Comparison of ENCODE assay signal across 1 cellular context in genomic region chr11:804599-804964, GRCh38.
TF ChIP-seq lines count a peak whose summit lies in the region.

No MANE protein-coding gene starts in this region.

TF ChIP-seq in HepG2, 621 proteins besides CTCF, POLR2A, EP300 and RAD21 (continued from another document and continues in another):
- TF ChIP-seq MLXIP (CRISPR knock-in tag; IDR thresholded peaks at IDR 0.05; ENCODE audit: borderline replicate concordance): no peak
- no peak for TF ChIP-seq ZNF816 (CRISPR knock-in tag; IDR thresholded peaks at IDR 0.05; ENCODE audit: borderline replicate concordance)
- no peak for TF ChIP-seq SAFB2 (CRISPR knock-in tag; IDR thresholded peaks at IDR 0.05; ENCODE audit: borderline replicate concordance, low read depth)
- TF ChIP-seq EED (CRISPR knock-in tag; IDR thresholded peaks at IDR 0.05): no peak
- TF ChIP-seq ZNF383 (CRISPR knock-in tag; IDR thresholded peaks at IDR 0.05; ENCODE audit: borderline replicate concordance): no peak
- no peak for TF ChIP-seq KDM5A (IDR thresholded peaks at IDR 0.05; ENCODE audit: borderline replicate concordance, low read length)
- TF ChIP-seq, protein P1, sequence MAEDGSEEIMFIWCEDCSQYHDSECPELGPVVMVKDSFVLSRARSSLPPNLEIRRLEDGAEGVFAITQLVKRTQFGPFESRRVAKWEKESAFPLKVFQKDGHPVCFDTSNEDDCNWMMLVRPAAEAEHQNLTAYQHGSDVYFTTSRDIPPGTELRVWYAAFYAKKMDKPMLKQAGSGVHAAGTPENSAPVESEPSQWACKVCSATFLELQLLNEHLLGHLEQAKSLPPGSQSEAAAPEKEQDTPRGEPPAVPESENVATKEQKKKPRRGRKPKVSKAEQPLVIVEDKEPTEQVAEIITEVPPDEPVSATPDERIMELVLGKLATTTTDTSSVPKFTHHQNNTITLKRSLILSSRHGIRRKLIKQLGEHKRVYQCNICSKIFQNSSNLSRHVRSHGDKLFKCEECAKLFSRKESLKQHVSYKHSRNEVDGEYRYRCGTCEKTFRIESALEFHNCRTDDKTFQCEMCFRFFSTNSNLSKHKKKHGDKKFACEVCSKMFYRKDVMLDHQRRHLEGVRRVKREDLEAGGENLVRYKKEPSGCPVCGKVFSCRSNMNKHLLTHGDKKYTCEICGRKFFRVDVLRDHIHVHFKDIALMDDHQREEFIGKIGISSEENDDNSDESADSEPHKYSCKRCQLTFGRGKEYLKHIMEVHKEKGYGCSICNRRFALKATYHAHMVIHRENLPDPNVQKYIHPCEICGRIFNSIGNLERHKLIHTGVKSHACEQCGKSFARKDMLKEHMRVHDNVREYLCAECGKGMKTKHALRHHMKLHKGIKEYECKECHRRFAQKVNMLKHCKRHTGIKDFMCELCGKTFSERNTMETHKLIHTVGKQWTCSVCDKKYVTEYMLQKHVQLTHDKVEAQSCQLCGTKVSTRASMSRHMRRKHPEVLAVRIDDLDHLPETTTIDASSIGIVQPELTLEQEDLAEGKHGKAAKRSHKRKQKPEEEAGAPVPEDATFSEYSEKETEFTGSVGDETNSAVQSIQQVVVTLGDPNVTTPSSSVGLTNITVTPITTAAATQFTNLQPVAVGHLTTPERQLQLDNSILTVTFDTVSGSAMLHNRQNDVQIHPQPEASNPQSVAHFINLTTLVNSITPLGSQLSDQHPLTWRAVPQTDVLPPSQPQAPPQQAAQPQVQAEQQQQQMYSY (CRISPR knock-in tag; IDR thresholded peaks at IDR 0.05): no peak
- no peak for TF ChIP-seq ZNF766 (CRISPR knock-in tag; IDR thresholded peaks at IDR 0.05; ENCODE audit: borderline replicate concordance)
- TF ChIP-seq STAT6 (CRISPR knock-in tag; IDR thresholded peaks at IDR 0.05; ENCODE audit: borderline replicate concordance): no peak
- TF ChIP-seq ZNF772 (CRISPR knock-in tag; IDR thresholded peaks at IDR 0.05): 0 out of 2 replicates have a peak, but pooled peaks have one; percentile 1
- no peak for TF ChIP-seq NFIB (CRISPR knock-in tag; IDR thresholded peaks at IDR 0.05; ENCODE audit: borderline replicate concordance)
- TF ChIP-seq ZNF253 (CRISPR knock-in tag; IDR thresholded peaks at IDR 0.05; ENCODE audit: borderline replicate concordance): no peak
- TF ChIP-seq REXO4 (CRISPR knock-in tag; IDR thresholded peaks at IDR 0.05; ENCODE audit: borderline replicate concordance): no peak
- no peak for TF ChIP-seq ZNF781 (CRISPR knock-in tag; IDR thresholded peaks at IDR 0.05; ENCODE audit: borderline replicate concordance, not compliant biosample characterization)
- TF ChIP-seq PAXIP1 (CRISPR knock-in tag; conservative IDR thresholded peaks at IDR 0.05): no peak
- no peak for TF ChIP-seq GATAD1 (CRISPR knock-in tag; IDR thresholded peaks at IDR 0.05)
- TF ChIP-seq TOPORS (CRISPR knock-in tag; IDR thresholded peaks at IDR 0.05): no peak
- TF ChIP-seq PCBP1 (IDR thresholded peaks at IDR 0.05; ENCODE audit: borderline replicate concordance, low read depth, low read length): no peak
- no peak for TF ChIP-seq MAFF (IDR thresholded peaks at IDR 0.05; ENCODE audit: low read depth, low read length)
- TF ChIP-seq POLR2AphosphoS5 (IDR thresholded peaks at IDR 0.05; ENCODE audit: low read depth, low read length): no peak
- TF ChIP-seq ZBTB1 (CRISPR knock-in tag; IDR thresholded peaks at IDR 0.05; ENCODE audit: borderline replicate concordance): no peak
- no peak for TF ChIP-seq HNF1A (IDR thresholded peaks at IDR 0.05; ENCODE audit: low read depth)
- no peak for TF ChIP-seq HNF1A (CRISPR knock-in tag; IDR thresholded peaks at IDR 0.05; ENCODE audit: borderline replicate concordance)
- TF ChIP-seq ZNF512 (CRISPR knock-in tag; IDR thresholded peaks at IDR 0.05): no peak
- 0 out of 2 replicates have a peak, but pooled peaks have one; percentile 5 for TF ChIP-seq TARDBP (CRISPR knock-in tag; IDR thresholded peaks at IDR 0.05)
- TF ChIP-seq POGZ (CRISPR knock-in tag; IDR thresholded peaks at IDR 0.05): no peak
- 0 out of 2 replicates have a peak, but pooled peaks have one; percentile 34 for TF ChIP-seq ZNF317 (CRISPR knock-in tag; IDR thresholded peaks at IDR 0.05)
- no peak for TF ChIP-seq ZNF512B (CRISPR knock-in tag; IDR thresholded peaks at IDR 0.05; ENCODE audit: borderline replicate concordance)
- TF ChIP-seq, protein P2, sequence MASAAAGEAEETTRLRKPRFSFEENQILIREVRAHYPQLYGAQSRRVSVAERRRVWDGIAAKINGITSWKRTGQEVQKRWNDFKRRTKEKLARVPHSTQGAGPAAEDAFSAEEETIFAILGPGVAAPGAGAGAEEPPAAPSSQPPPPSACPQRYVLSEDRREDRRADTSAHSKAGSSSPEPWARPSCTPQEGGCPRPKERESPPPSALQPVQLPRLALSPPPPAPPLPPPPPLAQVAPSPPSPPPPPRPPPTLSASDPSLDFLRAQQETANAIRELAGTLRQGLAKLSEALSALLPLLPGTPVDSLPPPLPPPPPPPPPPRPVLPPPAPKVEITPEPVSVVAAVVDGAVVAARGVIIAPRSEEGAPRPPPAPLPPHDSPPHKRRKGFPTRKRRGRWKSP (CRISPR knock-in tag; IDR thresholded peaks at IDR 0.05): 0 out of 2 replicates have a peak, but pooled peaks have one; percentile 53
- no peak for TF ChIP-seq HIVEP1 (CRISPR knock-in tag; IDR thresholded peaks at IDR 0.05)
- peak; percentile 9; the same call in 1 of the 2 replicates for TF ChIP-seq KDM3A (CRISPR knock-in tag; IDR thresholded peaks at IDR 0.05; ENCODE audit: low read depth)
- no peak for TF ChIP-seq ZNF746 (CRISPR knock-in tag; IDR thresholded peaks at IDR 0.05)
- TF ChIP-seq, protein P3, sequence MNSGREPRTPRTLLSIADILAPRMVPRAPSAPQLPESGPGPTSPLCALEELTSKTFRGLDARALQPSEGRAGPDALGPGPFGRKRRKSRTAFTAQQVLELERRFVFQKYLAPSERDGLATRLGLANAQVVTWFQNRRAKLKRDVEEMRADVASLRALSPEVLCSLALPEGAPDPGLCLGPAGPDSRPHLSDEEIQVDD (CRISPR knock-in tag; IDR thresholded peaks at IDR 0.05; ENCODE audit: borderline replicate concordance): 0 out of 2 replicates have a peak, but pooled peaks have one; percentile 9
